Comparison of ENCODE assay signal across 8 cellular contexts in genomic region chr2:219159771-219160185, GRCh38. TPM values are rescaled to one million over a fixed set of nuclear protein-coding genes. Genes with fewer than 3 reads are reported as not detected.
DNase-seq lines count a peak whose midpoint lies in the region; ATAC-seq lines count a peak whose summit lies in the region.

No MANE protein-coding gene starts in this region.

- H3K27ac Mint-ChIP-seq in activated T-cell treated with anti-CD3 and anti-CD28 coated beads, Interleukin-2, amount 50 U/mL, for 72 hours: peak overlapping the region; percentile 78
- peak overlapping the region; percentile 80 to 96 for H3K27ac Mint-ChIP-seq in stimulated activated naive CD8-positive, alpha-beta T cell treated with anti-CD3 and anti-CD28 coated beads, Interleukin-15, amount 100 ng/mL, for 72 hours

- H3K9ac ChIP-seq in SK-N-MC (ENCODE audit: insufficient read length): peak overlapping the region; percentile 3

- no peaks in the 10 kb centered on the region for H3K9me3 Mint-ChIP-seq in activated T-cell treated with anti-CD3 and anti-CD28 coated beads, Interleukin-2, amount 50 U/mL, for 72 hours
- no peaks in the 10 kb centered on the region for H3K9me3 Mint-ChIP-seq in stimulated activated naive CD8-positive, alpha-beta T cell treated with anti-CD3 and anti-CD28 coated beads, Interleukin-15, amount 100 ng/mL, for 72 hours

- peaks cover 4 to 5% of the 10 kb centered on the region in 2 donors for H3K36me3 Mint-ChIP-seq in activated T-cell treated with anti-CD3 and anti-CD28 coated beads, Interleukin-2, amount 50 U/mL, for 72 hours (ENCODE audit: insufficient read depth in 2 of 2)

- H3K27me3 Mint-ChIP-seq in activated T-cell treated with anti-CD3 and anti-CD28 coated beads, Interleukin-2, amount 50 U/mL, for 72 hours (ENCODE audit: low read depth): no peaks in the 10 kb centered on the region
- no peaks in the 10 kb centered on the region for H3K27me3 Mint-ChIP-seq in stimulated activated naive CD8-positive, alpha-beta T cell treated with anti-CD3 and anti-CD28 coated beads, Interleukin-15, amount 100 ng/mL, for 72 hours

- DNase-seq in activated T-cell treated with anti-CD3 and anti-CD28 coated beads, Interleukin-2, amount 50 U/mL, for 72 hours: no peak
- no peak for DNase-seq in activated T-cell treated with anti-CD3 and anti-CD28 coated beads, Interleukin-2, amount 50 U/mL, for 48 hours
- DNase-seq in SK-N-MC (ENCODE audit: low read depth, low spot score) (no peak), germinal center (ENCODE audit: low spot score) (peak; percentile 7), DMS153 treated with DMSO at 0.1 percent for 48 hours (lab: John Stamatoyannopoulos, UW; ENCODE audit: unreplicated experiment) (no peak), NCI-H146 (lab: John Stamatoyannopoulos, UW) (no peak), activated gamma-delta T cell (lab: John Stamatoyannopoulos, UW) (no peak)
- DNase-seq in stimulated activated naive CD8-positive, alpha-beta T cell treated with anti-CD3 and anti-CD28 coated beads, Interleukin-15, amount 100 ng/mL, for 72 hours: no peak

- peak overlapping the region; percentile 85 to 87 for H3K4me3 Mint-ChIP-seq in activated T-cell treated with anti-CD3 and anti-CD28 coated beads, Interleukin-2, amount 50 U/mL, for 72 hours
- peak overlapping the region; percentile 94 to 96 for H3K4me3 Mint-ChIP-seq in stimulated activated naive CD8-positive, alpha-beta T cell treated with anti-CD3 and anti-CD28 coated beads, Interleukin-15, amount 100 ng/mL, for 72 hours

- no peak overlapping the region for H3K27ac ChIP-seq in SK-N-MC

- H3K4me1 Mint-ChIP-seq in activated T-cell treated with anti-CD3 and anti-CD28 coated beads, Interleukin-2, amount 50 U/mL, for 72 hours (ENCODE audit: low read depth): peaks cover 19% of the 10 kb centered on the region
- H3K4me1 Mint-ChIP-seq in stimulated activated naive CD8-positive, alpha-beta T cell treated with anti-CD3 and anti-CD28 coated beads, Interleukin-15, amount 100 ng/mL, for 72 hours: peaks cover 26% of the 10 kb centered on the region

- H3K4me3 ChIP-seq in SK-N-MC: peak overlapping the region; percentile 93

- ATAC-seq in activated T-cell treated with anti-CD3 and anti-CD28 coated beads, Interleukin-2, amount 50 U/mL, for 72 hours (replicated peaks in 1 of 2): peak; percentile 0
- ATAC-seq in stimulated activated naive CD8-positive, alpha-beta T cell treated with anti-CD3 and anti-CD28 coated beads, Interleukin-15, amount 100 ng/mL, for 72 hours: peak; percentile 1

- H3K9me3 ChIP-seq in SK-N-MC (ENCODE audit: low read depth, low read length): no peaks in the 10 kb centered on the region

- H3K36me3 ChIP-seq in SK-N-MC (ENCODE audit: insufficient read depth, low read length): no peaks in the 10 kb centered on the region

RNA-seq across cellular contexts. Expression of gene NHEJ1, which starts 0.8 kb away (rescaled TPM):
- 10 to 100 TPM; 19.8 to 21.1 TPM for total RNA-seq in activated T-cell treated with anti-CD3 and anti-CD28 coated beads, Interleukin-2, amount 50 U/mL, for 72 hours

RNA-seq across cellular contexts. Expression of gene SLC23A3, which starts 10.1 kb away (rescaled TPM):
- total RNA-seq in activated T-cell treated with anti-CD3 and anti-CD28 coated beads, Interleukin-2, amount 50 U/mL, for 72 hours: 1 to 10 TPM; 3.1 to 4.0 TPM

RNA-seq across cellular contexts. Expression of gene CNPPD1, which starts 16.9 kb away (rescaled TPM):
- total RNA-seq in activated T-cell treated with anti-CD3 and anti-CD28 coated beads, Interleukin-2, amount 50 U/mL, for 72 hours: 10 to 100 TPM; 53.5 to 54.5 TPM

RNA-seq across cellular contexts. Expression of gene RETREG2, which starts 18.3 kb away (rescaled TPM):
- total RNA-seq in activated T-cell treated with anti-CD3 and anti-CD28 coated beads, Interleukin-2, amount 50 U/mL, for 72 hours: 10 to 100 TPM; 53.7 to 66.8 TPM

RNA-seq across cellular contexts. Expression of gene ZFAND2B, which starts 46.8 kb away (rescaled TPM):
- total RNA-seq in activated T-cell treated with anti-CD3 and anti-CD28 coated beads, Interleukin-2, amount 50 U/mL, for 72 hours: 10 to 100 TPM; 45.5 to 47.7 TPM
